ENCODE assay signal across 25 cellular contexts in genomic region chr17:35185849-35186248, GRCh38. TPM values are rescaled to one million over a fixed set of nuclear protein-coding genes. Genes with fewer than 3 reads are reported as not detected.
A peak's percentile ranks its signal among the peaks of the same experiment; 100 is the strongest.
DNase-seq lines count a peak whose midpoint lies in the region; ATAC-seq and TF ChIP-seq lines count a peak whose summit lies in the region.
"Had no signal": no experiment of that assay in that cellular context is flagged by ENCODE, and none has a peak within 500 bp of the region (broad histone marks: within the 10 kb centered on the region; RNA-seq: fewer than 3 reads in every experiment).

No MANE protein-coding gene starts in this region.

- no peaks in the 10 kb centered on the region for H3K27me3 Mint-ChIP-seq in activated CD4-positive, alpha-beta memory T cell treated with anti-CD3 and anti-CD28 coated beads for 36 hours
- H3K27me3 Mint-ChIP-seq in activated CD4-positive, alpha-beta memory T cell treated with anti-CD3 and anti-CD28 coated beads, Interleukin-2, amount 10 ng/mL, durations not matched to agents 7 days and 5 days, result no peaks in the 10 kb centered on the region
- H3K27me3 Mint-ChIP-seq in activated CD8-positive, alpha-beta T cell treated with anti-CD3 and anti-CD28 coated beads, Interleukin-2, amount 10 ng/mL, durations not matched to agents 7 days and 5 days (ENCODE audit: low read depth), result no peaks in the 10 kb centered on the region
- H3K27me3 Mint-ChIP-seq: activated CD8-positive, alpha-beta memory T cell treated with anti-CD3 and anti-CD28 coated beads, Interleukin-2, amount 10 ng/mL, durations not matched to agents 7 days and 5 days had no signal

- POLR2A ChIA-PET in activated CD4-positive, alpha-beta memory T cell treated with anti-CD3 and anti-CD28 coated beads for 36 hours (lab: Charles Lee), result interaction anchor here (1.1 kb wide), 1 partner anchor 53 kb away, joined by 3 read pairs; no protein-coding TSS in a partner anchor
- POLR2A ChIA-PET in activated CD4-positive, alpha-beta memory T cell treated with anti-CD3 and anti-CD28 coated beads, Interleukin-2, amount 10 ng/mL, durations not matched to agents 7 days and 5 days (lab: Charles Lee), result interaction anchor here (1.2 kb wide), 1 partner anchor 57 kb away, joined by 5 read pairs; the partner anchor contains the start of gene SLFN5
- POLR2A ChIA-PET in activated CD8-positive, alpha-beta T cell treated with anti-CD3 and anti-CD28 coated beads, Interleukin-2, amount 10 ng/mL, durations not matched to agents 7 days and 5 days (lab: Charles Lee), result interaction anchor here (0.7 to 1.7 kb wide), 3 partner anchors 28 to 57 kb away, joined by 4 to 7 read pairs (median 4); partner anchors contain the start of gene SLFN5

- H3K27ac Mint-ChIP-seq in activated CD4-positive, alpha-beta memory T cell treated with anti-CD3 and anti-CD28 coated beads for 36 hours, result no peak overlapping the region
- no peak overlapping the region for H3K27ac Mint-ChIP-seq in activated CD4-positive, alpha-beta memory T cell treated with anti-CD3 and anti-CD28 coated beads, Interleukin-2, amount 10 ng/mL, durations not matched to agents 7 days and 5 days
- H3K27ac Mint-ChIP-seq in activated CD8-positive, alpha-beta T cell treated with anti-CD3 and anti-CD28 coated beads, Interleukin-2, amount 10 ng/mL, durations not matched to agents 7 days and 5 days, result no peak overlapping the region
- H3K27ac Mint-ChIP-seq in stimulated activated effector memory CD8-positive, alpha-beta T cell treated with anti-CD3 and anti-CD28 coated beads, Interleukin-12 subunit alpha, Interleukin-12 subunit beta, amount 100 ng/mL, for 72 hours, result no peak overlapping the region
- H3K27ac Mint-ChIP-seq: activated CD8-positive, alpha-beta memory T cell treated with anti-CD3 and anti-CD28 coated beads, Interleukin-2, amount 10 ng/mL, durations not matched to agents 7 days and 5 days had no signal

- no peak for TF ChIP-seq CTCF in lower leg skin (IDR thresholded peaks at IDR 0.05)

- WGBS in lower leg skin, 2 donors, result 33 to 38% methylated on average over 1 of the region's 1 CpG

- no peaks in the 10 kb centered on the region for H3K36me3 Mint-ChIP-seq in activated CD4-positive, alpha-beta memory T cell treated with anti-CD3 and anti-CD28 coated beads for 36 hours
- peaks cover 2% of the 10 kb centered on the region for H3K36me3 Mint-ChIP-seq in activated CD4-positive, alpha-beta memory T cell treated with anti-CD3 and anti-CD28 coated beads, Interleukin-2, amount 10 ng/mL, durations not matched to agents 7 days and 5 days (ENCODE audit: low read depth)
- H3K36me3 Mint-ChIP-seq in activated CD8-positive, alpha-beta T cell treated with anti-CD3 and anti-CD28 coated beads, Interleukin-2, amount 10 ng/mL, durations not matched to agents 7 days and 5 days (ENCODE audit: low read depth), result peaks cover 4% of the 10 kb centered on the region
- no peaks in the 10 kb centered on the region for H3K36me3 Mint-ChIP-seq in stimulated activated effector memory CD8-positive, alpha-beta T cell treated with anti-CD3 and anti-CD28 coated beads, Interleukin-12 subunit alpha, Interleukin-12 subunit beta, amount 100 ng/mL, for 72 hours

- H3K4me1 Mint-ChIP-seq in activated CD4-positive, alpha-beta memory T cell treated with anti-CD3 and anti-CD28 coated beads for 36 hours (ENCODE audit: low read depth), result peaks cover 53% of the 10 kb centered on the region
- peaks cover 27% of the 10 kb centered on the region for H3K4me1 Mint-ChIP-seq in activated CD4-positive, alpha-beta memory T cell treated with anti-CD3 and anti-CD28 coated beads, Interleukin-2, amount 10 ng/mL, durations not matched to agents 7 days and 5 days
- H3K4me1 Mint-ChIP-seq in activated CD8-positive, alpha-beta T cell treated with anti-CD3 and anti-CD28 coated beads, Interleukin-2, amount 10 ng/mL, durations not matched to agents 7 days and 5 days (ENCODE audit: low read depth), result peaks cover 48% of the 10 kb centered on the region
- H3K4me1 Mint-ChIP-seq in stimulated activated effector memory CD8-positive, alpha-beta T cell treated with anti-CD3 and anti-CD28 coated beads, Interleukin-12 subunit alpha, Interleukin-12 subunit beta, amount 100 ng/mL, for 72 hours, result peaks cover 31% of the 10 kb centered on the region
- H3K4me1 Mint-ChIP-seq: neural crest cell had no signal

- peak; percentile 29 for DNase-seq in activated CD4-positive, alpha-beta memory T cell treated with anti-CD3 and anti-CD28 coated beads for 36 hours
- DNase-seq in activated CD4-positive, alpha-beta memory T cell treated with anti-CD3 and anti-CD28 coated beads, Interleukin-2, amount 10 ng/mL, durations not matched to agents 7 days and 5 days, result no peak
- DNase-seq in activated CD8-positive, alpha-beta T cell treated with anti-CD3 and anti-CD28 coated beads, Interleukin-2, amount 10 ng/mL, durations not matched to agents 7 days and 5 days, result peak; percentile 12
- no peak for DNase-seq in stimulated activated effector memory CD8-positive, alpha-beta T cell treated with anti-CD3 and anti-CD28 coated beads, Interleukin-12 subunit alpha, Interleukin-12 subunit beta, amount 100 ng/mL, for 72 hours (ENCODE audit: low spot score in 2 of 2)
- no peak for DNase-seq in NCI-H82 treated with DMSO at 0.1 percent for 48 hours (lab: John Stamatoyannopoulos, UW; ENCODE audit: unreplicated experiment)
- DNase-seq in lower leg skin (ENCODE audit: low spot score in 2 of 2), result no peak
- DNase-seq in NCI-H526 treated with DMSO at 0.1 percent for 48 hours (lab: John Stamatoyannopoulos, UW), result no peak
- DNase-seq: activated CD8-positive, alpha-beta memory T cell treated with anti-CD3 and anti-CD28 coated beads, Interleukin-2, amount 10 ng/mL, durations not matched to agents 7 days and 5 days; activated effector memory CD4-positive, alpha-beta T cell treated with anti-CD3 and anti-CD28 coated beads, Interleukin-2, amount 50 U/mL, for 16 hours; aorta; central memory CD4-positive, alpha-beta T cell; GOT3; kidney glomerular epithelial cell; NCI-H1417 treated with DMSO at 0.1 percent for 48 hours; NCI-H524 treated with DMSO at 0.1 percent for 48 hours had no signal

- no peak for TF ChIP-seq POLR2A in lower leg skin (IDR thresholded peaks at IDR 0.05)

- no peak overlapping the region for H3K4me3 ChIP-seq in lower leg skin (ENCODE audit: low read depth, poor library complexity, severe bottlenecking)
- H3K4me3 ChIP-seq: A549, esophagus muscularis mucosa, gastroesophageal sphincter, skin epidermis, suprapubic skin had no signal

- ATAC-seq in GM21786 (IDR thresholded peaks at IDR 0.05; ENCODE audit: unreplicated experiment), result peak; percentile 48
- ATAC-seq in activated CD8-positive, alpha-beta T cell treated with anti-CD3 and anti-CD28 coated beads, Interleukin-2, amount 10 ng/mL, durations not matched to agents 7 days and 5 days, result no peak
- peak; percentile 85 for ATAC-seq in stimulated activated effector memory CD8-positive, alpha-beta T cell treated with anti-CD3 and anti-CD28 coated beads, Interleukin-12 subunit alpha, Interleukin-12 subunit beta, amount 100 ng/mL, for 72 hours
- ATAC-seq: A549; activated CD8-positive, alpha-beta memory T cell treated with anti-CD3 and anti-CD28 coated beads, Interleukin-2, amount 10 ng/mL, durations not matched to agents 7 days and 5 days; gastroesophageal sphincter had no signal

- intact Hi-C loops in activated CD4-positive, alpha-beta memory T cell treated with anti-CD3 and anti-CD28 coated beads for 36 hours (cut with micrococcal nuclease), result no loop called here
- intact Hi-C loops in lower leg skin (cut with DNase I; ENCODE audit: low total_unique reads), result no loop called here

- H3K9me3 Mint-ChIP-seq in activated CD4-positive, alpha-beta memory T cell treated with anti-CD3 and anti-CD28 coated beads for 36 hours, result no peaks in the 10 kb centered on the region
- no peaks in the 10 kb centered on the region for H3K9me3 Mint-ChIP-seq in activated CD4-positive, alpha-beta memory T cell treated with anti-CD3 and anti-CD28 coated beads, Interleukin-2, amount 10 ng/mL, durations not matched to agents 7 days and 5 days
- H3K9me3 Mint-ChIP-seq in activated CD8-positive, alpha-beta T cell treated with anti-CD3 and anti-CD28 coated beads, Interleukin-2, amount 10 ng/mL, durations not matched to agents 7 days and 5 days (ENCODE audit: insufficient read depth), result no peaks in the 10 kb centered on the region
- H3K9me3 Mint-ChIP-seq in stimulated activated effector memory CD8-positive, alpha-beta T cell treated with anti-CD3 and anti-CD28 coated beads, Interleukin-12 subunit alpha, Interleukin-12 subunit beta, amount 100 ng/mL, for 72 hours, result no peaks in the 10 kb centered on the region

- H3K4me3 Mint-ChIP-seq in activated CD4-positive, alpha-beta memory T cell treated with anti-CD3 and anti-CD28 coated beads for 36 hours, result no peak overlapping the region
- no peak overlapping the region for H3K4me3 Mint-ChIP-seq in activated CD4-positive, alpha-beta memory T cell treated with anti-CD3 and anti-CD28 coated beads, Interleukin-2, amount 10 ng/mL, durations not matched to agents 7 days and 5 days
- H3K4me3 Mint-ChIP-seq in activated CD8-positive, alpha-beta T cell treated with anti-CD3 and anti-CD28 coated beads, Interleukin-2, amount 10 ng/mL, durations not matched to agents 7 days and 5 days, result no peak overlapping the region
- no peak overlapping the region for H3K4me3 Mint-ChIP-seq in stimulated activated effector memory CD8-positive, alpha-beta T cell treated with anti-CD3 and anti-CD28 coated beads, Interleukin-12 subunit alpha, Interleukin-12 subunit beta, amount 100 ng/mL, for 72 hours
- H3K4me3 Mint-ChIP-seq: activated CD8-positive, alpha-beta memory T cell treated with anti-CD3 and anti-CD28 coated beads, Interleukin-2, amount 10 ng/mL, durations not matched to agents 7 days and 5 days; neural crest cell had no signal

- CTCF ChIA-PET in activated CD4-positive, alpha-beta memory T cell treated with anti-CD3 and anti-CD28 coated beads for 36 hours (lab: Charles Lee), result no interaction called here
- CTCF ChIA-PET in activated CD4-positive, alpha-beta memory T cell treated with anti-CD3 and anti-CD28 coated beads, Interleukin-2, amount 10 ng/mL, durations not matched to agents 7 days and 5 days (lab: Charles Lee), result no interaction called here
- CTCF ChIA-PET in activated CD8-positive, alpha-beta T cell treated with anti-CD3 and anti-CD28 coated beads, Interleukin-2, amount 10 ng/mL, durations not matched to agents 7 days and 5 days (lab: Charles Lee), result no interaction called here

RNA-seq across cellular contexts. Expression of gene SLC35G3, which starts 8.3 kb away (rescaled TPM):
- total RNA-seq in activated CD4-positive, alpha-beta memory T cell treated with anti-CD3 and anti-CD28 coated beads for 36 hours, result not detected
- not detected for total RNA-seq in activated CD4-positive, alpha-beta memory T cell treated with anti-CD3 and anti-CD28 coated beads, Interleukin-2, amount 10 ng/mL, durations not matched to agents 7 days and 5 days
- total RNA-seq in activated CD8-positive, alpha-beta T cell treated with anti-CD3 and anti-CD28 coated beads, Interleukin-2, amount 10 ng/mL, durations not matched to agents 7 days and 5 days, result not detected
- not detected for total RNA-seq in lower leg skin
- total RNA-seq: activated CD8-positive, alpha-beta memory T cell treated with anti-CD3 and anti-CD28 coated beads, Interleukin-2, amount 10 ng/mL, durations not matched to agents 7 days and 5 days; aorta; esophagus muscularis mucosa; gastroesophageal sphincter; LHCN-M2; neural crest cell; pulmonary artery endothelial cell; SK-MEL-5; suprapubic skin had no signal

RNA-seq across cellular contexts. Expression of gene UNC45B, which starts 38.2 kb away (rescaled TPM):
- under 1 TPM; 0.05 to 0.07 TPM for total RNA-seq in activated CD4-positive, alpha-beta memory T cell treated with anti-CD3 and anti-CD28 coated beads for 36 hours
- under 1 TPM; 0.18 to 0.25 TPM for total RNA-seq in activated CD4-positive, alpha-beta memory T cell treated with anti-CD3 and anti-CD28 coated beads, Interleukin-2, amount 10 ng/mL, durations not matched to agents 7 days and 5 days
- total RNA-seq in activated CD8-positive, alpha-beta T cell treated with anti-CD3 and anti-CD28 coated beads, Interleukin-2, amount 10 ng/mL, durations not matched to agents 7 days and 5 days, result not detected
- total RNA-seq in lower leg skin, result under 1 TPM in 1 of 4 donors, not detected in 3; 0.06 TPM
- total RNA-seq: aorta, neural crest cell, pulmonary artery endothelial cell, SK-MEL-5, suprapubic skin had no signal

RNA-seq across cellular contexts. Expression of gene NLE1, which starts 43.7 kb away (rescaled TPM):
- total RNA-seq in activated CD4-positive, alpha-beta memory T cell treated with anti-CD3 and anti-CD28 coated beads for 36 hours, result 10 to 100 TPM; 29.9 to 31.4 TPM
- total RNA-seq in activated CD4-positive, alpha-beta memory T cell treated with anti-CD3 and anti-CD28 coated beads, Interleukin-2, amount 10 ng/mL, durations not matched to agents 7 days and 5 days, result 10 to 100 TPM; 13.4 to 14.0 TPM
- total RNA-seq in activated CD8-positive, alpha-beta T cell treated with anti-CD3 and anti-CD28 coated beads, Interleukin-2, amount 10 ng/mL, durations not matched to agents 7 days and 5 days, result 10 to 100 TPM; 22.1 to 23.3 TPM
- 10 to 100 TPM; 12.7 to 23.0 (median 13.2) TPM for total RNA-seq in lower leg skin

RNA-seq across cellular contexts. Expression of gene SLFN5, which starts 57.0 kb away (rescaled TPM):
- total RNA-seq in activated CD4-positive, alpha-beta memory T cell treated with anti-CD3 and anti-CD28 coated beads for 36 hours, result 10 to 100 TPM; 51.2 to 52.0 TPM
- 100 to 1,000 TPM; 231 to 240 TPM for total RNA-seq in activated CD4-positive, alpha-beta memory T cell treated with anti-CD3 and anti-CD28 coated beads, Interleukin-2, amount 10 ng/mL, durations not matched to agents 7 days and 5 days
- 100 to 1,000 TPM; 209 to 212 TPM for total RNA-seq in activated CD8-positive, alpha-beta T cell treated with anti-CD3 and anti-CD28 coated beads, Interleukin-2, amount 10 ng/mL, durations not matched to agents 7 days and 5 days
- total RNA-seq in lower leg skin, result 10 to 100 TPM in 2 of 4 donors, 1 to 10 TPM in 2; 6.0 to 14.1 (median 11.2) TPM

Comparison
In these comparisons a context has a peak if more than half of its experiments do, and no peak if none do; other contexts are left out.
1. DNase-seq: peak in activated CD4-positive, alpha-beta memory T cell treated with anti-CD3 and anti-CD28 coated beads for 36 hours (single experiment) and activated CD8-positive, alpha-beta T cell treated with anti-CD3 and anti-CD28 coated beads, Interleukin-2, amount 10 ng/mL, durations not matched to agents 7 days and 5 days (single experiment); none in activated CD4-positive, alpha-beta memory T cell treated with anti-CD3 and anti-CD28 coated beads, Interleukin-2, amount 10 ng/mL, durations not matched to agents 7 days and 5 days (single experiment), stimulated activated effector memory CD8-positive, alpha-beta T cell treated with anti-CD3 and anti-CD28 coated beads, Interleukin-12 subunit alpha, Interleukin-12 subunit beta, amount 100 ng/mL, for 72 hours (0 of 2), NCI-H82 treated with DMSO at 0.1 percent for 48 hours (single experiment), lower leg skin (0 of 2) and NCI-H526 treated with DMSO at 0.1 percent for 48 hours (single experiment).